15 cellular contexts compared by ENCODE assay signal in genomic region chr5:159031513-159031912, GRCh38.
A peak's percentile ranks its signal among the peaks of the same experiment; 100 is the strongest.
DNase-seq lines count a peak whose midpoint lies in the region; ATAC-seq, FAIRE-seq and TF ChIP-seq lines count a peak whose summit lies in the region.
"Had no signal": no experiment of that assay in that cellular context is flagged by ENCODE, and none has a peak within 500 bp of the region (broad histone marks: within the 10 kb centered on the region; RNA-seq: fewer than 3 reads in every experiment).

No MANE protein-coding gene starts in this region.

- H3K27ac ChIP-seq in SK-N-SH (ENCODE audit: low read depth in 2 of 2, low read length in 1 of 2) (no peak overlapping the region), H1 (ENCODE audit: low read depth, low read length) (no peak overlapping the region), subcutaneous abdominal adipose tissue (ENCODE audit: low read depth, low read length) (peak overlapping the region; percentile 65)
- H3K27ac ChIP-seq: 22Rv1, VCaP had no signal

- no peak overlapping the region for H3K4ac ChIP-seq in H1 (replicated peaks; ENCODE audit: insufficient read length, low read depth, low read length)

- WGBS in SK-N-SH (ENCODE audit: low lambda C conversion rate) = 83% methylated on average over 7 of the region's 7 CpGs
- 84% methylated on average over 7 of the region's 7 CpGs; no CpG with 5 or more reads in 1 of the 2 experiments for WGBS in H1 (ENCODE audit: extremely low coverage in 1 of 2, insufficient coverage in 1 of 2, insufficient read length in 1 of 2, insufficient replicate concordance in 2 of 2, low coverage in 1 of 2, low lambda C conversion rate in 2 of 2, missing lambda C conversion rate in 1 of 2), 2 experiments

- H3K9me3 ChIP-seq in SK-N-SH = no peaks in the 10 kb centered on the region
- H3K9me3 ChIP-seq in H1 (ENCODE audit: insufficient read depth in 2 of 2, low read depth in 1 of 2, low read length in 1 of 2) = no peaks in the 10 kb centered on the region
- no peaks in the 10 kb centered on the region for H3K9me3 ChIP-seq in subcutaneous abdominal adipose tissue (ENCODE audit: control insufficient read depth in 5 of 5, low read length in 5 of 5)
- H3K9me3 ChIP-seq: tibial nerve had no signal

- no peak overlapping the region for H2AFZ ChIP-seq in SK-N-SH (ENCODE audit: low read depth)
- peak overlapping the region; percentile 58; the same call in 1 of the 2 replicates for H2AFZ ChIP-seq in H1 (ENCODE audit: low read length)

- no peaks in the 10 kb centered on the region for H3K79me1 ChIP-seq in H1 (ENCODE audit: low read depth, low read length)

- H3K23me2 ChIP-seq in H1 (ENCODE audit: low read depth, low read length) = peaks cover 3% of the 10 kb centered on the region; the same call in 1 of the 2 replicates

- TF ChIP-seq RAD21 in SK-N-SH (IDR thresholded peaks at IDR 0.05; ENCODE audit: low read length) = no peak
- no peak for TF ChIP-seq RAD21 in H1 (IDR thresholded peaks at IDR 0.05 in 1 of 2, conservative IDR thresholded peaks at IDR 0.05 in 1 of 2; ENCODE audit: low read depth in 2 of 2, low read length in 2 of 2)

- H2AK5ac ChIP-seq in H1 (ENCODE audit: low read depth, low read length) = no peak overlapping the region

- no peak for FAIRE-seq in H1 (lab: Jason Lieb, UNC)

- no peak overlapping the region for H2BK12ac ChIP-seq in H1 (ENCODE audit: low read depth, low read length)

- H3K9ac ChIP-seq in SK-N-SH = no peak overlapping the region
- H3K9ac ChIP-seq in H1 (replicated peaks in 1 of 4; ENCODE audit: extremely low read depth in 1 of 4, low read depth in 3 of 4, low read length in 3 of 4) = no peak overlapping the region
- peak overlapping the region in 1 of 5 donors; percentile 58 for H3K9ac ChIP-seq in subcutaneous abdominal adipose tissue (ENCODE audit: low read length in 5 of 5)

- H3F3A ChIP-seq in SK-N-SH (replicated peaks; ENCODE audit: insufficient read depth) = no peaks in the 10 kb centered on the region

- POLR2A ChIA-PET in SK-N-SH (lab: Yijun Ruan, JAX) = no interaction called here
- POLR2A ChIA-PET in H1 (lab: Charles Lee; ENCODE audit: partially characterized antibody) = no interaction called here

- TF ChIP-seq CTCF in SK-N-SH (IDR thresholded peaks at IDR 0.05) (no peak), H1 (IDR thresholded peaks at IDR 0.05; ENCODE audit: control extremely low read depth in 1 of 3, insufficient read depth in 1 of 3, low read depth in 1 of 3, low read length in 3 of 3) (no peak)

- H3K27me3 ChIP-seq in SK-N-SH (ENCODE audit: insufficient read depth) (no peaks in the 10 kb centered on the region), H1 (replicated peaks in 1 of 4; ENCODE audit: control insufficient read depth in 3 of 4, extremely low read depth in 1 of 4, insufficient read depth in 3 of 4, low read length in 3 of 4) (no peaks in the 10 kb centered on the region; a peak in 1 of 7 replicates), subcutaneous abdominal adipose tissue (ENCODE audit: control insufficient read depth in 5 of 5, insufficient read depth in 4 of 5, low read length in 5 of 5) (no peaks in the 10 kb centered on the region)
- H3K27me3 ChIP-seq: tibial nerve had no signal

- no peak for DNase-seq in SK-N-SH
- DNase-seq in H1 (ENCODE audit: low read depth in 1 of 2, low spot score in 2 of 2) = no peak
- DNase-seq in DMS 273 (lab: John Stamatoyannopoulos, UW; ENCODE audit: unreplicated experiment) = no peak
- DNase-seq in NCI-H128 (lab: John Stamatoyannopoulos, UW; ENCODE audit: unreplicated experiment) = no peak
- DNase-seq: activated T-cell treated with anti-CD3 and anti-CD28 coated beads, Interleukin-2, amount 50 U/mL, for 4 hours; DMS79 treated with DMSO at 0.1 percent for 48 hours; hippocampal formation; NCI-H1105 treated with DMSO at 0.1 percent for 48 hours had no signal

- no peak for TF ChIP-seq POLR2A in H1 (IDR thresholded peaks at IDR 0.05; ENCODE audit: control extremely low read depth in 1 of 2, low read depth in 2 of 2, low read length in 2 of 2)

- H2BK20ac ChIP-seq in H1 (ENCODE audit: low read length) = no peak overlapping the region

- H3K23ac ChIP-seq in H1 (ENCODE audit: insufficient read length) = no peak overlapping the region

- no peak overlapping the region for H2BK15ac ChIP-seq in H1 (ENCODE audit: low read length)

- H4K5ac ChIP-seq in H1 (ENCODE audit: insufficient read length, low read depth, low read length) = no peak overlapping the region

- no peak overlapping the region for H3K56ac ChIP-seq in H1 (replicated peaks; ENCODE audit: insufficient read length, low read depth, low read length)

- H3K36me3 ChIP-seq in SK-N-SH (replicated peaks in 1 of 2; ENCODE audit: control insufficient read depth in 1 of 2, insufficient read depth in 2 of 2, low read length in 1 of 2) (no peaks in the 10 kb centered on the region), H1 (ENCODE audit: control insufficient read depth in 2 of 4, insufficient read depth in 4 of 4, low read length in 3 of 4) (no peaks in the 10 kb centered on the region), subcutaneous abdominal adipose tissue (ENCODE audit: control insufficient read depth in 5 of 5, insufficient read depth in 5 of 5, low read length in 5 of 5) (peaks cover 0 to 17% (median 4%) of the 10 kb centered on the region in 5 donors)
- H3K36me3 ChIP-seq: tibial nerve had no signal

- H4K91ac ChIP-seq in H1 (replicated peaks; ENCODE audit: insufficient read length, low read length) = no peak overlapping the region

- H3K79me2 ChIP-seq in SK-N-SH (ENCODE audit: insufficient read depth) (no peaks in the 10 kb centered on the region), H1 (ENCODE audit: control insufficient read depth in 1 of 2, insufficient read depth in 2 of 2, low read length in 2 of 2) (no peaks in the 10 kb centered on the region)

- H3K4me1 ChIP-seq in SK-N-SH (ENCODE audit: control insufficient read depth in 1 of 2, insufficient read depth in 2 of 2, low read depth in 1 of 2, low read length in 1 of 2) (peaks cover 0 to 5% of the 10 kb centered on the region in 2 experiments; a peak in 1 of 4 replicates), H1 (replicated peaks in 1 of 4; ENCODE audit: control insufficient read depth in 3 of 4, insufficient read depth in 4 of 4, low read length in 3 of 4) (peaks cover 0 to 8% (median 5%) of the 10 kb centered on the region in 4 experiments; a peak in 5 of 7 replicates), subcutaneous abdominal adipose tissue (ENCODE audit: control insufficient read depth in 5 of 5, insufficient read depth in 5 of 5, low read length in 5 of 5) (peaks cover 10 to 75% (median 71%) of the 10 kb centered on the region in 5 donors)

- no peaks in the 10 kb centered on the region for H4K20me1 ChIP-seq in SK-N-SH (ENCODE audit: insufficient read depth)
- H4K20me1 ChIP-seq in H1 (replicated peaks in 1 of 2; ENCODE audit: control insufficient read depth in 1 of 2, insufficient read depth in 2 of 2, low read length in 2 of 2) = no peaks in the 10 kb centered on the region

- H3K18ac ChIP-seq in H1 (ENCODE audit: extremely low read depth, low read length) = no peak overlapping the region

- TF ChIP-seq EP300 in SK-N-SH (IDR thresholded peaks at IDR 0.05; ENCODE audit: borderline replicate concordance in 1 of 2, low read depth in 1 of 2, low read length in 1 of 2) (no peak), H1 (IDR thresholded peaks at IDR 0.05; ENCODE audit: borderline replicate concordance in 1 of 2, low read depth in 2 of 2, low read length in 2 of 2) (no peak)

- no peak overlapping the region for H2BK5ac ChIP-seq in H1 (ENCODE audit: low read depth, low read length)

- no peak overlapping the region for H2BK120ac ChIP-seq in H1 (replicated peaks; ENCODE audit: low read depth, low read length)

- no peak overlapping the region for H4K8ac ChIP-seq in H1 (ENCODE audit: extremely low read depth, insufficient read depth, low read length)

- ATAC-seq in SK-N-SH treated with all-trans-retinoic acid at 6 μM for 48 hours (peak; percentile 32; the same call in 1 of the 3 replicates), HG03342 (IDR thresholded peaks at IDR 0.05; ENCODE audit: unreplicated experiment) (peak; percentile 37), esophagus mucosa (no peak)
- ATAC-seq: activated T-cell treated with anti-CD3 and anti-CD28 coated beads, Interleukin-2, amount 50 U/mL, for 4 hours had no signal

- H3K4me2 ChIP-seq in SK-N-SH (no peak overlapping the region), H1 (ENCODE audit: insufficient read depth in 1 of 2, low read depth in 2 of 2, low read length in 2 of 2) (peak overlapping the region; percentile 14 to 41; a peak in 1 of 4 replicates)

- CTCF ChIA-PET in SK-N-SH (lab: Yijun Ruan, JAX) (no interaction called here), H1 (lab: Charles Lee; ENCODE audit: partially characterized antibody) (no interaction called here)

- no peak overlapping the region for H3K14ac ChIP-seq in H1 (ENCODE audit: insufficient read length)

- H3K4me3 ChIP-seq in SK-N-SH (ENCODE audit: low read depth in 2 of 2, low read length in 1 of 2) (no peak overlapping the region), H1 (ENCODE audit: extremely low read depth in 1 of 4, insufficient read depth in 2 of 4, low read depth in 3 of 4, low read length in 4 of 4) (no peak overlapping the region), subcutaneous abdominal adipose tissue (ENCODE audit: low read depth in 1 of 5, low read length in 5 of 5) (no peak overlapping the region)
- H3K4me3 ChIP-seq: tibial nerve had no signal

- H3K9me2 ChIP-seq in SK-N-SH = no peaks in the 10 kb centered on the region

TF ChIP-seq in SK-N-SH, 30 proteins besides CTCF, POLR2A, EP300 and RAD21:
- TF ChIP-seq MXI1 (IDR thresholded peaks at IDR 0.05; ENCODE audit: low read depth, low read length) = no peak

TF ChIP-seq in H1, 55 proteins besides CTCF, POLR2A, EP300 and RAD21:
- TF ChIP-seq YY1 (IDR thresholded peaks at IDR 0.05; ENCODE audit: low read depth, low read length) = no peak
- peak; percentile 82 for TF ChIP-seq TEAD4 (IDR thresholded peaks at IDR 0.05; ENCODE audit: low read depth, low read length)
TF ChIP-seq in H1: peak in this region for 1.
